ENCODE assay signal across 27 cellular contexts in genomic region chr13:113343692-113343968, GRCh38. TPM values are rescaled to one million over a fixed set of nuclear protein-coding genes. Genes with fewer than 3 reads are reported as not detected.
"Had no signal": no experiment of that assay in that cellular context is flagged by ENCODE, and none has a peak within 500 bp of the region (broad histone marks: within the 10 kb centered on the region; RNA-seq: fewer than 3 reads in every experiment).

No MANE protein-coding gene starts in this region.

- DNase-seq: activated CD4-positive, alpha-beta memory T cell treated with anti-CD3 and anti-CD28 coated beads for 36 hours; activated CD4-positive, alpha-beta T cell treated with anti-CD3 and anti-CD28 coated beads for 36 hours; activated CD4-positive, alpha-beta T cell treated with anti-CD3 and anti-CD28 coated beads, Interleukin-2, amount 10 ng/mL, durations not matched to agents 24 days and 14 days; activated CD4-positive, CD25-positive, alpha-beta regulatory T cell; activated CD4-positive, CD25-positive, alpha-beta regulatory T cell treated with anti-CD3 and anti-CD28 coated beads, Interleukin-2, amount 50 U/mL, for 72 hours; activated CD8-positive, alpha-beta memory T cell treated with anti-CD3 and anti-CD28 coated beads, Interleukin-2, amount 50 U/mL, for 48 hours; activated CD8-positive, alpha-beta T cell treated with anti-CD3 and anti-CD28 coated beads, Interleukin-2, amount 10 ng/mL, durations not matched to agents 7 days and 5 days; activated effector memory CD4-positive, alpha-beta T cell treated with Interleukin-2 at 50 U/mL for 16 hours; activated gamma-delta T cell treated with Interleukin-2 at 50 U/mL for 16 hours; activated naive CD4-positive, alpha-beta T cell treated with anti-CD3 and anti-CD28 coated beads, Interleukin-2, amount 50 U/mL, for 16 hours; activated naive CD4-positive, alpha-beta T cell treated with Interleukin-2 at 50 U/mL for 16 hours; activated T-cell treated with anti-CD3 and anti-CD28 coated beads, Interleukin-2, amount 50 U/mL, for 4 hours; amygdala; body of pancreas; caudate nucleus; colonic mucosa; effector CD8-positive, alpha-beta T cell; esophagus squamous epithelium; foreskin melanocyte; T-helper 2 cell had no signal

- H3K36me3 ChIP-seq: adrenal gland, colonic mucosa had no signal

- ATAC-seq: activated CD4-positive, alpha-beta T cell treated with anti-CD3 and anti-CD28 coated beads for 36 hours; activated CD8-positive, alpha-beta T cell treated with anti-CD3 and anti-CD28 coated beads, Interleukin-2, amount 10 ng/mL, durations not matched to agents 7 days and 5 days; activated T-cell treated with anti-CD3 and anti-CD28 coated beads, Interleukin-2, amount 50 U/mL, for 4 hours; activated T-helper 17 cell treated with anti-CD3 and anti-CD28 coated beads, Interleukin-2, amount 50 U/mL, for 72 hours; body of pancreas; gastroesophageal sphincter had no signal

- H3K27me3 ChIP-seq: adrenal gland, body of pancreas, colonic mucosa, esophagus squamous epithelium, gastroesophageal sphincter had no signal

- H3K4me1 ChIP-seq: adrenal gland, body of pancreas, colonic mucosa, esophagus squamous epithelium, gastroesophageal sphincter had no signal

- H3K9me3 ChIP-seq: adrenal gland, body of pancreas, colonic mucosa, esophagus squamous epithelium, gastroesophageal sphincter had no signal

- H3K4me3 ChIP-seq: adrenal gland, body of pancreas, colonic mucosa, esophagus squamous epithelium, gastroesophageal sphincter had no signal

- H3K27ac ChIP-seq: adrenal gland, body of pancreas, colonic mucosa, epithelial cell of prostate, esophagus squamous epithelium, gastroesophageal sphincter had no signal

RNA-seq across cellular contexts. Expression of gene GRTP1, which starts 20.3 kb away (rescaled TPM):
- total RNA-seq: activated CD4-positive, alpha-beta T cell treated with anti-CD3 and anti-CD28 coated beads, Interleukin-2, amount 10 ng/mL, durations not matched to agents 24 days and 14 days; activated CD8-positive, alpha-beta T cell treated with anti-CD3 and anti-CD28 coated beads, Interleukin-2, amount 10 ng/mL, durations not matched to agents 7 days and 5 days; endothelial cell of umbilical vein; glomerular endothelial cell; T-helper 1 cell treated with Interleukin-12 subunit alpha and Interleukin-12 subunit beta and Interleukin-4 antibody, amounts not matched to agents 30 ng/mL and 1 ng/mL, for 36 hours had no signal
- polyA plus RNA-seq: endothelial cell of umbilical vein had no signal
